ENCODE assay signal across 11 cellular contexts in genomic region chr10:102112210-102112817, GRCh38. TPM values are rescaled to one million over a fixed set of nuclear protein-coding genes. Genes with fewer than 3 reads are reported as not detected.
DNase-seq lines count a peak whose midpoint lies in the region; ATAC-seq, FAIRE-seq and TF ChIP-seq lines count a peak whose summit lies in the region.
"Had no signal": no experiment of that assay in that cellular context is flagged by ENCODE, and none has a peak within 500 bp of the region (broad histone marks: within the 10 kb centered on the region; RNA-seq: fewer than 3 reads in every experiment).

No MANE protein-coding gene starts in this region.

- POLR2A ChIA-PET in CD8-positive, alpha-beta T cell (lab: Charles Lee) = interaction anchor here (1.4 kb wide), 1 partner anchor 7 kb away, joined by 3 read pairs; the partner anchor contains the start of gene LDB1

- intact Hi-C loops in CD8-positive, alpha-beta T cell (cut with DNase I, micrococcal nuclease) = no loop called here
- intact Hi-C loops in psoas muscle (cut with DNase I) (no loop called here), body of pancreas (cut with DNase I) (no loop called here)

- peak overlapping the region; percentile 50 for H3K27ac Mint-ChIP-seq in CD8-positive, alpha-beta T cell
- H3K27ac Mint-ChIP-seq in astrocyte (ENCODE audit: unreplicated experiment) = peak overlapping the region; percentile 58

- H4K8ac ChIP-seq in mesendoderm (ENCODE audit: low read depth, low read length) = no peak overlapping the region

- H3K9me3 ChIP-seq in CD8-positive, alpha-beta T cell (ENCODE audit: low read length) = no peaks in the 10 kb centered on the region
- H3K9me3 ChIP-seq in astrocyte (ENCODE audit: insufficient read depth, low read depth, low read length) (no peaks in the 10 kb centered on the region), psoas muscle (no peaks in the 10 kb centered on the region), body of pancreas (no peaks in the 10 kb centered on the region)
- H3K9me3 ChIP-seq: Peyer's patch had no signal

- H4K5ac ChIP-seq in mesendoderm (ENCODE audit: low read length) = no peak overlapping the region

- H2AFZ ChIP-seq in astrocyte (ENCODE audit: low read depth, low read length) = no peak overlapping the region

- no peaks in the 10 kb centered on the region for H3K9me3 Mint-ChIP-seq in CD8-positive, alpha-beta T cell
- no peaks in the 10 kb centered on the region for H3K9me3 Mint-ChIP-seq in astrocyte (ENCODE audit: unreplicated experiment)
- H3K9me3 Mint-ChIP-seq: activated naive CD4-positive, alpha-beta T cell treated with anti-CD3 and anti-CD28 coated beads for 36 hours had no signal

- peaks cover 45% of the 10 kb centered on the region for H3K4me1 ChIP-seq in CD8-positive, alpha-beta T cell (ENCODE audit: insufficient read depth, low read length)
- H3K4me1 ChIP-seq in astrocyte (ENCODE audit: insufficient read depth, low read length) (peaks cover 33% of the 10 kb centered on the region), mesendoderm (ENCODE audit: control insufficient read depth, low read depth, low read length) (peaks cover 14% of the 10 kb centered on the region), psoas muscle (peaks cover 43% of the 10 kb centered on the region), body of pancreas (peaks cover 43% of the 10 kb centered on the region)

- peak overlapping the region; percentile 71 for H2AK5ac ChIP-seq in mesendoderm (ENCODE audit: low read length)

- H3K18ac ChIP-seq in mesendoderm (ENCODE audit: low read length) = no peak overlapping the region

- H3K27ac ChIP-seq in CD8-positive, alpha-beta T cell (ENCODE audit: low read depth, low read length) = no peak overlapping the region
- no peak overlapping the region for H3K27ac ChIP-seq in astrocyte (ENCODE audit: low read depth, low read length)
- H3K27ac ChIP-seq in mesendoderm (ENCODE audit: low read depth, low read length) = no peak overlapping the region
- H3K27ac ChIP-seq in psoas muscle = no peak overlapping the region
- no peak overlapping the region for H3K27ac ChIP-seq in body of pancreas
- H3K27ac ChIP-seq: Peyer's patch had no signal

- H3K4ac ChIP-seq in mesendoderm (ENCODE audit: low read depth, low read length) = no peak overlapping the region

- H3K4me3 ChIP-seq in CD8-positive, alpha-beta T cell (ENCODE audit: low read depth, low read length) = no peak overlapping the region
- peak overlapping the region; percentile 64 for H3K4me3 ChIP-seq in astrocyte (ENCODE audit: insufficient read depth, low read depth, low read length)
- no peak overlapping the region for H3K4me3 ChIP-seq in mesendoderm (ENCODE audit: low read length)
- H3K4me3 ChIP-seq in psoas muscle = no peak overlapping the region
- no peak overlapping the region for H3K4me3 ChIP-seq in body of pancreas
- H3K4me3 ChIP-seq: Peyer's patch had no signal

- H4K20me1 ChIP-seq in astrocyte (ENCODE audit: insufficient read depth, low read length) = peaks cover 63% of the 10 kb centered on the region

- H3K4me1 Mint-ChIP-seq in CD8-positive, alpha-beta T cell (ENCODE audit: low read depth) = peaks cover 51% of the 10 kb centered on the region
- H3K4me1 Mint-ChIP-seq in astrocyte (ENCODE audit: low read depth, unreplicated experiment) = peaks cover 46% of the 10 kb centered on the region

- no peak overlapping the region for H2BK120ac ChIP-seq in mesendoderm (ENCODE audit: low read depth, low read length)

- H3K23ac ChIP-seq in mesendoderm (ENCODE audit: low read length) = peak overlapping the region; percentile 67

- peaks cover 46% of the 10 kb centered on the region for H3K36me3 Mint-ChIP-seq in CD8-positive, alpha-beta T cell
- H3K36me3 Mint-ChIP-seq in astrocyte (ENCODE audit: low read depth, unreplicated experiment) = peaks cover 31% of the 10 kb centered on the region

- CTCF ChIA-PET in CD8-positive, alpha-beta T cell (lab: Charles Lee) = interaction anchor here (0.7 to 1.1 kb wide), 3 partner anchors 11 to 39 kb away, joined by 3 to 5 read pairs (median 4); no protein-coding TSS in a partner anchor

- H3K79me2 ChIP-seq in astrocyte (ENCODE audit: insufficient read depth, low read length) (peaks cover 64% of the 10 kb centered on the region), mesendoderm (ENCODE audit: control insufficient read depth, insufficient read depth, low read length) (peaks cover 51% of the 10 kb centered on the region)

- peak overlapping the region; percentile 93 for H3K4me2 ChIP-seq in astrocyte (ENCODE audit: low read length)
- H3K4me2 ChIP-seq in mesendoderm (ENCODE audit: low read length) = peak overlapping the region; percentile 84

- ATAC-seq in CD8-positive, alpha-beta T cell = no peak
- no peak for ATAC-seq in psoas muscle
- no peak for ATAC-seq in HG02938 (IDR thresholded peaks at IDR 0.05; ENCODE audit: unreplicated experiment)
- no peak for ATAC-seq in GM21786 (IDR thresholded peaks at IDR 0.05; ENCODE audit: unreplicated experiment)
- no peak for ATAC-seq in body of pancreas

- no CpG with 5 or more reads among the region's 3 CpGs for WGBS in mesendoderm (ENCODE audit: extremely low coverage, insufficient coverage, low lambda C conversion rate)
- WGBS in psoas muscle, 3 donors = 70 to 74% (median 72%) methylated on average over 3 of the region's 3 CpGs
- 44 to 52% methylated on average over 3 of the region's 3 CpGs for WGBS in body of pancreas, 2 donors

- no peaks in the 10 kb centered on the region for H3K27me3 Mint-ChIP-seq in CD8-positive, alpha-beta T cell (ENCODE audit: low read depth)
- no peaks in the 10 kb centered on the region for H3K27me3 Mint-ChIP-seq in astrocyte (ENCODE audit: low read depth, unreplicated experiment)

- no peak overlapping the region for H3K4me3 Mint-ChIP-seq in CD8-positive, alpha-beta T cell
- H3K4me3 Mint-ChIP-seq in astrocyte (ENCODE audit: unreplicated experiment) = peak overlapping the region; percentile 96

- TF ChIP-seq CTCF in CD8-positive, alpha-beta T cell (IDR thresholded peaks at IDR 0.05) = no peak
- TF ChIP-seq CTCF in astrocyte (IDR thresholded peaks at IDR 0.05; ENCODE audit: insufficient read depth, low read depth, low read length) (no peak), psoas muscle (IDR thresholded peaks at IDR 0.05) (no peak), body of pancreas (IDR thresholded peaks at IDR 0.05) (no peak)

- H3K9ac ChIP-seq in astrocyte (ENCODE audit: low read length) (peak overlapping the region; percentile 88), mesendoderm (ENCODE audit: low read length) (peak overlapping the region; percentile 63)

- H2BK5ac ChIP-seq in mesendoderm (ENCODE audit: low read length) = peak overlapping the region; percentile 43

- TF ChIP-seq RAD21 in Ishikawa (IDR thresholded peaks at IDR 0.05; ENCODE audit: low read depth) = no peak

- FAIRE-seq in astrocyte (lab: Jason Lieb, UNC) = no peak

- H3K36me3 ChIP-seq in CD8-positive, alpha-beta T cell (ENCODE audit: insufficient read depth, low read length) = peaks cover 36% of the 10 kb centered on the region
- H3K36me3 ChIP-seq in astrocyte (ENCODE audit: insufficient read depth, low read length) (peaks cover 29% of the 10 kb centered on the region), mesendoderm (ENCODE audit: control insufficient read depth, insufficient read depth, low read length) (peaks cover 26% of the 10 kb centered on the region), psoas muscle (ENCODE audit: insufficient read depth in 1 of 2, low read depth in 1 of 2) (peaks cover 6 to 46% of the 10 kb centered on the region in 2 donors), body of pancreas (replicated peaks in 1 of 2; ENCODE audit: insufficient read depth in 1 of 2, low read depth in 2 of 2) (peaks cover 10 to 29% of the 10 kb centered on the region in 2 donors)

- no peak for DNase-seq in CD8-positive, alpha-beta T cell
- DNase-seq in astrocyte (ENCODE audit: low read depth) (no peak), mesendoderm (peak; percentile 87), psoas muscle (no peak), body of pancreas (no peak)
- DNase-seq: activated naive CD4-positive, alpha-beta T cell treated with anti-CD3 and anti-CD28 coated beads for 36 hours; islet precursor cell; Peyer's patch had no signal

- no peaks in the 10 kb centered on the region for H3K27me3 ChIP-seq in CD8-positive, alpha-beta T cell (ENCODE audit: insufficient read depth, low read length)
- no peaks in the 10 kb centered on the region for H3K27me3 ChIP-seq in astrocyte (ENCODE audit: insufficient read depth, low read length)
- H3K27me3 ChIP-seq in mesendoderm (ENCODE audit: insufficient read depth, low read length, poor library complexity) = no peaks in the 10 kb centered on the region
- no peaks in the 10 kb centered on the region for H3K27me3 ChIP-seq in psoas muscle (ENCODE audit: insufficient read depth in 3 of 3, low read length in 2 of 3)
- no peaks in the 10 kb centered on the region for H3K27me3 ChIP-seq in body of pancreas
- H3K27me3 ChIP-seq: Peyer's patch had no signal

- TF ChIP-seq POLR2A in body of pancreas (IDR thresholded peaks at IDR 0.05) = no peak

- peak overlapping the region; percentile 75 for H3K56ac ChIP-seq in mesendoderm (ENCODE audit: low read length)

- no peak overlapping the region for H2BK15ac ChIP-seq in mesendoderm (replicated peaks; ENCODE audit: low read depth)

- H3K79me1 ChIP-seq in mesendoderm (ENCODE audit: low read length) = peaks cover 27% of the 10 kb centered on the region

- no peak for TF ChIP-seq EP300 in Ishikawa (IDR thresholded peaks at IDR 0.05; ENCODE audit: borderline replicate concordance)

RNA-seq across cellular contexts. Expression of gene LDB1, which starts 7.9 kb away (rescaled TPM):
- total RNA-seq in CD8-positive, alpha-beta T cell = 100 to 1,000 TPM; 113 to 124 TPM
- 126 and 134 TPM in 2 replicates for total RNA-seq in astrocyte
- polyA plus RNA-seq in mesendoderm (2013, experiment 1 of 2) = 57.8 TPM
- 57.6 TPM for polyA plus RNA-seq in mesendoderm (2013, experiment 2 of 2)
- 10 to 100 TPM; 22.0 to 29.8 (median 26.8) TPM for total RNA-seq in psoas muscle
- 10 to 100 TPM; 13.9 to 24.9 (median 14.6) TPM for polyA plus RNA-seq in psoas muscle
- total RNA-seq in body of pancreas = 10 to 100 TPM; 17.1 to 24.4 TPM

RNA-seq across cellular contexts. Expression of gene PPRC1, which starts 20.5 kb away (rescaled TPM):
- total RNA-seq in CD8-positive, alpha-beta T cell = 10 to 100 TPM; 35.2 to 38.5 TPM
- total RNA-seq in astrocyte = 54.1 and 56.9 TPM in 2 replicates
- polyA plus RNA-seq in mesendoderm (2013, experiment 1 of 2) = 74.1 TPM
- 73.8 TPM for polyA plus RNA-seq in mesendoderm (2013, experiment 2 of 2)
- total RNA-seq in psoas muscle = 10 to 100 TPM; 14.9 to 57.5 (median 32.1) TPM
- 10 to 100 TPM; 14.7 to 32.2 (median 15.5) TPM for polyA plus RNA-seq in psoas muscle
- total RNA-seq in body of pancreas = 10 to 100 TPM; 17.9 to 37.6 TPM

RNA-seq across cellular contexts. Expression of gene NOLC1, which starts 39.9 kb away (rescaled TPM):
- total RNA-seq in CD8-positive, alpha-beta T cell = 10 to 100 TPM; 39.5 to 42.0 TPM
- total RNA-seq in astrocyte = 84.1 and 92.9 TPM in 2 replicates
- polyA plus RNA-seq in mesendoderm (2013, experiment 1 of 2) = 285 TPM
- 294 TPM for polyA plus RNA-seq in mesendoderm (2013, experiment 2 of 2)
- 10 to 100 TPM; 38.7 to 86.1 (median 64.4) TPM for total RNA-seq in psoas muscle
- 10 to 100 TPM; 25.8 to 77.5 (median 54.1) TPM for polyA plus RNA-seq in psoas muscle
- total RNA-seq in body of pancreas = 10 to 100 TPM; 26.0 to 33.7 TPM

RNA-seq across cellular contexts. Expression of gene HPS6, which starts 47.2 kb away (rescaled TPM):
- 10 to 100 TPM; 17.5 to 18.1 TPM for total RNA-seq in CD8-positive, alpha-beta T cell
- total RNA-seq in astrocyte = 23.0 and 24.4 TPM in 2 replicates
- polyA plus RNA-seq in mesendoderm (2013, experiment 1 of 2) = 4.6 TPM
- polyA plus RNA-seq in mesendoderm (2013, experiment 2 of 2) = 4.8 TPM
- 10 to 100 TPM in 2 of 4 donors, 1 to 10 TPM in 2; 8.8 to 13.2 (median 10.1) TPM for total RNA-seq in psoas muscle
- polyA plus RNA-seq in psoas muscle = 10 to 100 TPM in 1 of 3 donors, 1 to 10 TPM in 2; 7.3 to 12.5 (median 9.8) TPM
- total RNA-seq in body of pancreas = 10 to 100 TPM; 16.6 to 33.0 TPM

RNA-seq across cellular contexts. Expression of gene ARMH3, which starts 56.3 kb away (rescaled TPM):
- 10 to 100 TPM; 18.6 to 20.6 TPM for total RNA-seq in CD8-positive, alpha-beta T cell
- total RNA-seq in astrocyte = 20.0 and 22.6 TPM in 2 replicates
- 8.9 TPM for polyA plus RNA-seq in mesendoderm (2013, experiment 1 of 2)
- 9.0 TPM for polyA plus RNA-seq in mesendoderm (2013, experiment 2 of 2)
- total RNA-seq in psoas muscle = 10 to 100 TPM; 14.1 to 22.9 (median 18.4) TPM
- 10 to 100 TPM; 26.0 to 38.7 (median 30.2) TPM for polyA plus RNA-seq in psoas muscle
- total RNA-seq in body of pancreas = 1 to 10 TPM; 5.6 to 8.3 TPM
